9 cellular contexts compared by ENCODE assay signal in the genomic region with DNA sequence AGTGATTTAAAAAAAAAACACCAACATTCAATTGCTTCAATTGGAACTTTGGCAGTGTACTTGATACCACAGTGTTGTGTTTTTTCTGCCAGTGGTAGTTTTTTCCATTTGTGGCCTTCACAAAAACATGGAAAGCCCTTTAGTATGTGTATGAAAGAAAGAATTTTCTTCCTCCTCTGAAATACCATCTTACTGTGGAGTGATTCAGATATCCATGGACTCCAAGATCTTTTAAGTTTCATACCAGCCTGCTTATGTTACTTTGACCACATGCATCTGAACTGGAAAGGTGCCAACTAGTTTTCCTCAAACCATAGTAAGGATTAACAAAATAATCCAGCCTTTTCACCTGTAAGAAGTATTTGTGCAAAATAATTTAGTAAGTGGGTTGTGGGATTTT. TPM values are rescaled to one million over a fixed set of nuclear protein-coding genes. Genes with fewer than 3 reads are reported as not detected.
DNase-seq lines count a peak whose midpoint lies in the region; ATAC-seq, FAIRE-seq and TF ChIP-seq lines count a peak whose summit lies in the region.
"Had no signal": no experiment of that assay in that cellular context is flagged by ENCODE, and none has a peak within 500 bp of the region (broad histone marks: within the 10 kb centered on the region; RNA-seq: fewer than 3 reads in every experiment).

No MANE protein-coding gene starts in this region.

- no peak for TF ChIP-seq CTCF in HFF-Myc (IDR thresholded peaks at IDR 0.05; ENCODE audit: low read depth, low read length, missing control alignments)
- no peak for TF ChIP-seq CTCF in HepG2 (CRISPR knock-in tag; IDR thresholded peaks at IDR 0.05)

- H3K9ac ChIP-seq in HepG2 (ENCODE audit: insufficient read depth, low read depth, low read length): peak overlapping the region; percentile 11; the same call in 1 of the 2 replicates

- peaks cover 68% of the 10 kb centered on the region for H4K20me1 ChIP-seq in HepG2 (ENCODE audit: insufficient read depth, low read length)

- H3K4me3 ChIP-seq in HFF-Myc (replicated peaks; ENCODE audit: low read depth, low read length) (peak overlapping the region; percentile 17; the same call in 1 of the 2 replicates), HepG2 (replicated peaks in 1 of 3; ENCODE audit: insufficient read depth in 1 of 3, low read depth in 2 of 3, low read length in 3 of 3) (peak overlapping the region; percentile 17 to 85 (median 50); a peak in 5 of 6 replicates)

- H3K4me2 ChIP-seq in HepG2 (ENCODE audit: low read depth, low read length): peak overlapping the region; percentile 82

- H3K36me3 ChIP-seq in HepG2 (replicated peaks in 1 of 2; ENCODE audit: control insufficient read depth in 1 of 2, insufficient read depth in 2 of 2, low read length in 2 of 2): no peaks in the 10 kb centered on the region

- CTCF ChIA-PET in HepG2 (lab: Yijun Ruan, JAX; ENCODE audit: low intra/inter-chr PET ratio, low total read pairs): no interaction called here

- intact Hi-C loops in HepG2 (cut with micrococcal nuclease; ENCODE audit: unreplicated experiment): loop anchor here (5.0 kb wide), 2 partner anchors 46 to 61 kb away; no protein-coding TSS in a partner anchor

- no peaks in the 10 kb centered on the region; a peak in 1 of 5 replicates for H3K27me3 ChIP-seq in HepG2 (ENCODE audit: control insufficient read depth in 1 of 2, insufficient read depth in 2 of 2, low read length in 2 of 2)

- no peaks in the 10 kb centered on the region for H3K9me3 ChIP-seq in HepG2 (ENCODE audit: low read length)

- no peak for FAIRE-seq in HepG2 (lab: Jason Lieb, UNC)

- TF ChIP-seq EP300 in HepG2 (IDR thresholded peaks at IDR 0.05; ENCODE audit: low read depth in 2 of 2, low read length in 2 of 2): no peak
- no peak for TF ChIP-seq EP300 in HepG2 (CRISPR knock-in tag; IDR thresholded peaks at IDR 0.05; ENCODE audit: borderline replicate concordance)

- H3K4me1 ChIP-seq in HepG2 (ENCODE audit: insufficient read depth, low read length): peaks cover 61% of the 10 kb centered on the region

- peaks cover 80% of the 10 kb centered on the region for H3K79me2 ChIP-seq in HepG2 (ENCODE audit: insufficient read depth, low read length)

- H2AFZ ChIP-seq in HepG2 (ENCODE audit: low read length): no peak overlapping the region

- no peak for TF ChIP-seq RAD21 in HepG2 (CRISPR knock-in tag; IDR thresholded peaks at IDR 0.05)

- ATAC-seq in HepG2 (no peak), HG03159 (IDR thresholded peaks at IDR 0.05; ENCODE audit: unreplicated experiment) (no peak)

- no peak overlapping the region for H3K27ac ChIP-seq in HepG2 (ENCODE audit: extremely low read length, insufficient read depth, low read length)

- DNase-seq in ACHN (peak; percentile 29), HFF-Myc (ENCODE audit: extremely low read depth, low read depth) (no peak), amniotic epithelial cell (ENCODE audit: low read depth) (peak; percentile 65), HepG2 (ENCODE audit: low spot score) (no peak), occipital lobe (lab: John Stamatoyannopoulos, UW) (no peak), mesenteric fat pad (ENCODE audit: low spot score) (no peak), NOMO-1 treated with DMSO at 0.1 percent for 48 hours (lab: John Stamatoyannopoulos, UW; ENCODE audit: unreplicated experiment) (no peak)
- DNase-seq: stimulated activated CD4-positive, alpha-beta T cell treated with anti-CD3 and anti-CD28 coated beads, Interleukin-12 subunit alpha, Interleukin-12 subunit beta, amount 100 ng/mL, for 4 hours had no signal

- in situ Hi-C loops in ACHN (cut with HindIII; ENCODE audit: low pct_ligation_motif_present, low pct_unique_long_range_greater_than_20kb, low sequenced_read_pairs) (no loop called here), HepG2 (cut with HindIII; ENCODE audit: extremely low pct_ligation_motif_present, low pct_unique_long_range_greater_than_20kb) (no loop called here)

- no TSS peak for BruUV-seq in HepG2 (replicated peaks; lab: Mats Ljungman, UMichigan)

- no peak for TF ChIP-seq POLR2A in HepG2 (IDR thresholded peaks at IDR 0.05; ENCODE audit: insufficient read depth in 1 of 2, low read depth in 2 of 2, low read length in 2 of 2)

- POLR2A ChIA-PET in HepG2 (lab: Yijun Ruan, JAX): no interaction called here

TF ChIP-seq in HepG2, 621 proteins besides CTCF, POLR2A, EP300 and RAD21:
- no peak for TF ChIP-seq ZNF101 (CRISPR knock-in tag; IDR thresholded peaks at IDR 0.05; ENCODE audit: borderline replicate concordance, low read depth)
- TF ChIP-seq TFDP1 (CRISPR knock-in tag; IDR thresholded peaks at IDR 0.05; ENCODE audit: borderline replicate concordance): no peak
- TF ChIP-seq KDM5A (IDR thresholded peaks at IDR 0.05; ENCODE audit: borderline replicate concordance, low read length): no peak
- TF ChIP-seq RERE (CRISPR knock-in tag; IDR thresholded peaks at IDR 0.05; ENCODE audit: low read depth): no peak
- no peak for TF ChIP-seq SMYD3 (CRISPR knock-in tag; IDR thresholded peaks at IDR 0.05)
- TF ChIP-seq POLR2AphosphoS2 (IDR thresholded peaks at IDR 0.05; ENCODE audit: low read depth, low read length): no peak
TF ChIP-seq in HepG2: peak in this region for 0.

RNA-seq across cellular contexts. Expression of gene PPP2R5A, which starts 3.4 kb away (rescaled TPM):
- 22.0 and 26.5 TPM in 2 replicates for total RNA-seq in HepG2 (2016; rRNA removed; fragmentation: Illumina TruSeq; extraction: Trizol)
- 6.9 and 7.3 TPM in 2 replicates for total RNA-seq in HepG2 (2016; cell fraction: cytosol; rRNA removed; fragmentation: Illumina TruSeq; extraction: Trizol; ENCODE audit: low read depth)
- 21.8 and 25.0 TPM in 2 replicates for total RNA-seq in HepG2 (2016; cell fraction: insoluble cytoplasmic fraction; rRNA removed; fragmentation: Illumina TruSeq; extraction: Trizol)
- 22.7 and 24.3 TPM in 2 replicates for total RNA-seq in HepG2 (2016; cell fraction: membrane; rRNA removed; fragmentation: Illumina TruSeq; extraction: Trizol)
- total RNA-seq in HepG2 (2016; cell fraction: nucleus; rRNA removed; fragmentation: Illumina TruSeq; extraction: Trizol): 15.8 and 16.6 TPM in 2 replicates
- 27.5 and 31.4 TPM in 2 replicates for polyA plus RNA-seq in HepG2 (2011; rRNA removed)
- polyA plus RNA-seq in HepG2 (2011; cell fraction: cytosol; rRNA removed): 14.2 and 20.6 TPM in 2 replicates
- polyA plus RNA-seq in HepG2 (2011; cell fraction: nucleus; rRNA removed): 13.4 and 15.4 TPM in 2 replicates
- 20.6 and 22.6 TPM in 2 replicates for polyA plus RNA-seq in HepG2 (2012)
- polyA plus RNA-seq in HepG2 (2016; cell fraction: cytosol; fragmentation: Illumina TruSeq; extraction: Trizol; ENCODE audit: low read depth): 5.8 and 6.4 TPM in 2 replicates
- polyA plus RNA-seq in HepG2 (2016; cell fraction: insoluble cytoplasmic fraction; fragmentation: Illumina TruSeq; extraction: Trizol; ENCODE audit: low read depth): 27.2 and 28.9 TPM in 2 replicates
- polyA plus RNA-seq in HepG2 (2016; cell fraction: membrane; fragmentation: Illumina TruSeq; extraction: Trizol; ENCODE audit: low read depth): 18.6 and 19.6 TPM in 2 replicates
- 19.9 and 22.9 TPM in 2 replicates for polyA plus RNA-seq in HepG2 (2016; cell fraction: nucleus; fragmentation: Illumina TruSeq; extraction: Trizol; ENCODE audit: insufficient read depth, low read depth)
- polyA minus RNA-seq in HepG2 (2011; rRNA and poly(A)+ RNA removed; ENCODE audit: low replicate concordance): 10.8 and 12.7 TPM in 2 replicates
- polyA minus RNA-seq in HepG2 (2011; cell fraction: cytosol; rRNA and poly(A)+ RNA removed): 16.4 and 21.3 TPM in 2 replicates
- 21.4 and 23.7 TPM in 2 replicates for polyA minus RNA-seq in HepG2 (2011; cell fraction: nucleus; rRNA and poly(A)+ RNA removed)
- total RNA-seq in occipital lobe: 34.5 TPM
- 59.7 TPM for total RNA-seq in mesenteric fat pad

Comparison
In these comparisons a context has a peak if more than half of its experiments do, and no peak if none do; other contexts are left out.
1. DNase-seq: peak in ACHN (single experiment) and amniotic epithelial cell (single experiment); none in HFF-Myc (single experiment), HepG2 (single experiment), occipital lobe (single experiment), mesenteric fat pad (single experiment) and NOMO-1 treated with DMSO at 0.1 percent for 48 hours (single experiment).